ENCODE assay signal across 1 cellular context in the genomic region with DNA sequence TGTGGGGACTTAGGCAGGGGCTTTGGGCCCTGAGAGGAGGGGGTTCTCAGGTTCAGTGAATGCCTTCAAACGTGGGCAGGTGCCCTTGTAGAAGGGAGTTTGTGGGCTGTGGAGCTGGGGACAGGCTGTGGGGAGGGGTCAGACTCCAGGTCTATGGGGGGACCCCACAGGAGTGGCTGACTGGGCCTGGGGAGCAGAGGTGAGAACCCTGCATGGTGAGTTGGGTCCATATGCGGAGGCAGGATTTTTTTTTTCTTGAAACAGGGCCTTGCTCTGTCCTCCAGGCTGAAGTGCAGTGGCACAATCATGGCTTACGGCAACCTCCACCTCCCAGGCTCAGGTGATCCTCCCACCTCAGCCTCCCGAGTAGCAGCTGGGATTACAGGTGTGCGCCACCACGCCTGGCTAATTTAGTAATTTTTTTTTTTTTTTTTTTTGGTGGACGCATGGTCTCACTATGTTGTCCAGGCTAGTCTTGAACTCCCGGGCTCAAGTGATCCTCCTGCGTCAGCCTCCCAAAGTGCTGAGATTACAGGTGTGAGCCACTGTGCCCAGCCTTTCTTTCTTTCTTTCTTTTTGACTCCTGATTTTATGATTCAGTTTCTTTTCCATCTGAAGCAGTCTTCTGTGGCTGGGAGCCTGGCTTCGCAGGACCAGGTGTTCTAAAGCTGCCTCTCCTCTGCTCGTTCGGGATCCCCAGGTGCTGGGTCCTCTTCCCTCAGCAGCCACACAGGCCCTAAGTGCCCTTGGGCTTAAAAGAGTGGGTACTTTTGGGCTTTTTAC.
TF ChIP-seq lines count a peak whose summit lies in the region.

No MANE protein-coding gene starts in this region.

TF ChIP-seq in HepG2, 621 proteins besides CTCF, POLR2A, EP300 and RAD21:
- TF ChIP-seq, protein P1, sequence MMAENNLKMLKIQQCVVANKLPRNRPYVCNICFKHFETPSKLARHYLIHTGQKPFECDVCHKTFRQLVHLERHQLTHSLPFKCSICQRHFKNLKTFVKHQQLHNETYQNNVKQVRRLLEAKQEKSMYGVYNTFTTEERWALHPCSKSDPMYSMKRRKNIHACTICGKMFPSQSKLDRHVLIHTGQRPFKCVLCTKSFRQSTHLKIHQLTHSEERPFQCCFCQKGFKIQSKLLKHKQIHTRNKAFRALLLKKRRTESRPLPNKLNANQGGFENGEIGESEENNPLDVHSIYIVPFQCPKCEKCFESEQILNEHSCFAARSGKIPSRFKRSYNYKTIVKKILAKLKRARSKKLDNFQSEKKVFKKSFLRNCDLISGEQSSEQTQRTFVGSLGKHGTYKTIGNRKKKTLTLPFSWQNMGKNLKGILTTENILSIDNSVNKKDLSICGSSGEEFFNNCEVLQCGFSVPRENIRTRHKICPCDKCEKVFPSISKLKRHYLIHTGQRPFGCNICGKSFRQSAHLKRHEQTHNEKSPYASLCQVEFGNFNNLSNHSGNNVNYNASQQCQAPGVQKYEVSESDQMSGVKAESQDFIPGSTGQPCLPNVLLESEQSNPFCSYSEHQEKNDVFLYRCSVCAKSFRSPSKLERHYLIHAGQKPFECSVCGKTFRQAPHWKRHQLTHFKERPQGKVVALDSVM (CRISPR knock-in tag; IDR thresholded peaks at IDR 0.05) = peak; percentile 63
- TF ChIP-seq RFX3 (CRISPR knock-in tag; IDR thresholded peaks at IDR 0.05) (no peak), PHF20 (CRISPR knock-in tag; IDR thresholded peaks at IDR 0.05) (no peak)
- TF ChIP-seq, protein P2, sequence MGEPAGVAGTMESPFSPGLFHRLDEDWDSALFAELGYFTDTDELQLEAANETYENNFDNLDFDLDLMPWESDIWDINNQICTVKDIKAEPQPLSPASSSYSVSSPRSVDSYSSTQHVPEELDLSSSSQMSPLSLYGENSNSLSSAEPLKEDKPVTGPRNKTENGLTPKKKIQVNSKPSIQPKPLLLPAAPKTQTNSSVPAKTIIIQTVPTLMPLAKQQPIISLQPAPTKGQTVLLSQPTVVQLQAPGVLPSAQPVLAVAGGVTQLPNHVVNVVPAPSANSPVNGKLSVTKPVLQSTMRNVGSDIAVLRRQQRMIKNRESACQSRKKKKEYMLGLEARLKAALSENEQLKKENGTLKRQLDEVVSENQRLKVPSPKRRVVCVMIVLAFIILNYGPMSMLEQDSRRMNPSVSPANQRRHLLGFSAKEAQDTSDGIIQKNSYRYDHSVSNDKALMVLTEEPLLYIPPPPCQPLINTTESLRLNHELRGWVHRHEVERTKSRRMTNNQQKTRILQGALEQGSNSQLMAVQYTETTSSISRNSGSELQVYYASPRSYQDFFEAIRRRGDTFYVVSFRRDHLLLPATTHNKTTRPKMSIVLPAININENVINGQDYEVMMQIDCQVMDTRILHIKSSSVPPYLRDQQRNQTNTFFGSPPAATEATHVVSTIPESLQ (CRISPR knock-in tag; conservative IDR thresholded peaks at IDR 0.05) = no peak
